ENCODE assay signal across 11 cellular contexts in the genomic region with DNA sequence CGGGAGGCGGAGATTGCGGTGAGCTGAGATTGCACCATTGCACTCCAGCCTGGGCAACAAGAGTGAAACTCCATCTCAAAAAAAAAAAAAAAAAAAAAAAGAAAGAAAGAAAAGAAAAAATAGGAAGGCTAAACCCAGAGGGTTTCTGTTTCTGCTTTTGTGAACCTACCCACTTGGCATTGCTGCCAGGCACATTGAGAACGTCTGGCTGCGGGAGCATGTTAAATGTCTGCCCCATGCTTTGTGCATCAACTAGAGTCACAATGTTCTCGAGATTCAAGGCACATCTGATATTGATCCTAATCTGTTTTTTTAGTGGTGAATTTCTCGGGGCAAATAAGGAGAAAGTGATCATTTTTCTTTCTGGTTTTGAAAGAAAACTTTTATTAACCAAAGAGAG. TPM values are rescaled to one million over a fixed set of nuclear protein-coding genes. Genes with fewer than 3 reads are reported as not detected.
DNase-seq lines count a peak whose midpoint lies in the region; ATAC-seq and TF ChIP-seq lines count a peak whose summit lies in the region.
"Had no signal": no experiment of that assay in that cellular context is flagged by ENCODE, and none has a peak within 500 bp of the region (broad histone marks: within the 10 kb centered on the region; RNA-seq: fewer than 3 reads in every experiment).

No MANE protein-coding gene starts in this region.

- peaks cover 53% of the 10 kb centered on the region for H3K4me1 ChIP-seq in stomach smooth muscle (ENCODE audit: control insufficient read depth, insufficient read depth, low read length)
- H3K4me1 ChIP-seq in psoas muscle = peaks cover 43% of the 10 kb centered on the region

- H3K9me3 ChIP-seq in SK-N-MC (ENCODE audit: low read depth, low read length) (no peaks in the 10 kb centered on the region), stomach smooth muscle (ENCODE audit: control insufficient read depth in 2 of 2, low read length in 2 of 2) (no peaks in the 10 kb centered on the region), psoas muscle (no peaks in the 10 kb centered on the region)
- H3K9me3 ChIP-seq: adrenal gland had no signal

- H3K36me3 ChIP-seq in SK-N-MC (ENCODE audit: insufficient read depth, low read length) (no peaks in the 10 kb centered on the region; the same call in 1 of the 2 replicates), stomach smooth muscle (ENCODE audit: control insufficient read depth in 2 of 2, insufficient read depth in 2 of 2, low read length in 2 of 2) (no peaks in the 10 kb centered on the region), psoas muscle (ENCODE audit: insufficient read depth in 1 of 2, low read depth in 1 of 2) (no peaks in the 10 kb centered on the region)
- H3K36me3 ChIP-seq: adrenal gland had no signal

- 53 to 76% (median 70%) methylated on average over 7 of the region's 7 CpGs for WGBS in psoas muscle, 3 donors

- no peaks in the 10 kb centered on the region for H3K27me3 ChIP-seq in stomach smooth muscle (ENCODE audit: control insufficient read depth in 1 of 2, insufficient read depth in 2 of 2, low read length in 2 of 2)
- H3K27me3 ChIP-seq in psoas muscle (ENCODE audit: insufficient read depth in 3 of 3, low read length in 2 of 3) = no peaks in the 10 kb centered on the region
- H3K27me3 ChIP-seq: adrenal gland had no signal

- intact Hi-C loops in psoas muscle (cut with DNase I) = no loop called here

- H3K4me3 ChIP-seq in GM12865 (ENCODE audit: low read depth, low read length) (peak overlapping the region; percentile 57; the same call in 1 of the 2 replicates), SK-N-MC (peak overlapping the region; percentile 22; the same call in 1 of the 2 replicates), fibroblast of mammary gland (ENCODE audit: control insufficient read depth, low read depth, low read length) (peak overlapping the region; percentile 6), stomach smooth muscle (ENCODE audit: low read length in 2 of 2) (peak overlapping the region in 1 of 2 donors; percentile 35), psoas muscle (no peak overlapping the region)
- H3K4me3 ChIP-seq: adrenal gland, lung had no signal

- peak overlapping the region; percentile 95 for H3K27ac ChIP-seq in SK-N-MC
- H3K27ac ChIP-seq in stomach smooth muscle (ENCODE audit: low read length) = peak overlapping the region; percentile 41
- no peak overlapping the region for H3K27ac ChIP-seq in psoas muscle

- no peak for ATAC-seq in psoas muscle
- ATAC-seq in HG02973 (IDR thresholded peaks at IDR 0.05; ENCODE audit: unreplicated experiment) = no peak

- DNase-seq in GM12865 (ENCODE audit: low read depth) (no peak), SK-N-MC (ENCODE audit: low read depth, low spot score) (no peak), fibroblast of mammary gland (ENCODE audit: low read depth) (no peak), psoas muscle (no peak)
- no peak for DNase-seq in effector CD4-positive, alpha-beta T cell
- DNase-seq: adrenal gland; NCI-H2081; stimulated activated CD4-positive, alpha-beta T cell treated with anti-CD3 and anti-CD28 coated beads, Interleukin-2, amount 100 ng/mL, for 24 hours had no signal

- H3K9ac ChIP-seq in SK-N-MC (ENCODE audit: insufficient read length) = peak overlapping the region; percentile 42
- no peak overlapping the region for H3K9ac ChIP-seq in stomach smooth muscle (ENCODE audit: low read length in 2 of 2)

- no peak for TF ChIP-seq CTCF in GM12865 (IDR thresholded peaks at IDR 0.05; ENCODE audit: insufficient read depth, low read depth, low read length, missing control alignments)
- no peak for TF ChIP-seq CTCF in fibroblast of mammary gland (conservative IDR thresholded peaks at IDR 0.05; ENCODE audit: control insufficient read depth, insufficient read depth, low read depth, low read length)
- TF ChIP-seq CTCF in psoas muscle (IDR thresholded peaks at IDR 0.05) = no peak

RNA-seq across cellular contexts. Expression of a gene that starts 2.8 kb away (rescaled TPM):
- total RNA-seq in psoas muscle = 10 to 100 TPM in 2 of 4 donors, 1 to 10 TPM in 2; 3.6 to 50.3 (median 20.5) TPM
- 10 to 100 TPM in 2 of 3 donors, 1 to 10 TPM in 1; 9.3 to 12.5 (median 10.6) TPM for polyA plus RNA-seq in psoas muscle

RNA-seq across cellular contexts. Expression of a gene that starts 3.8 kb away (rescaled TPM):
- total RNA-seq in psoas muscle = 1 to 10 TPM; 5.9 to 8.7 (median 6.1) TPM
- 1 to 10 TPM; 4.2 to 8.0 (median 7.8) TPM for polyA plus RNA-seq in psoas muscle

RNA-seq across cellular contexts. Expression of a gene that starts 56.7 kb away (rescaled TPM):
- 100 to 1,000 TPM; 102 to 150 (median 116) TPM for total RNA-seq in psoas muscle
- polyA plus RNA-seq in psoas muscle = 100 to 1,000 TPM in 2 of 3 donors, 10 to 100 TPM in 1; 61.2 to 134 (median 119) TPM
